19 cellular contexts compared by ENCODE assay signal in the genomic region with DNA sequence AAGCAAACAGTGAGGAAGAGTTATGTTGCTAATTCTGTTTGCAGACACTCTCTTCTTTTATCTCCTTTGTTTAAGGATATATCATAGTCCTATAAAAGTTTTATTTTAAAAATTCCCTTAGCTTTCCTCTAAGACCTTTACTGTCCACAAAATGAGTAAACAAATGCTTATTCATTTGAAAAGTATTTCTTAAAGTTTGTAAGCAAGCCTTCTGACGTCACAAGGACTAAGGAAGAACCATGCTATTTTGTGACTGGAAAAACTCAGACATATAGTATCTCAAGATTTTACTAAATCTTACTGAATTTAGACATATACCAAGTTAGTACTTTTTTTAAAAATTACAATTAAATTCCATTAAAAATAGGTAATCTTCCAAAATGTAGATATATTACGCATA. TPM values are rescaled to one million over a fixed set of nuclear protein-coding genes. Genes with fewer than 3 reads are reported as not detected.
"Had no signal": no experiment of that assay in that cellular context is flagged by ENCODE, and none has a peak within 500 bp of the region (broad histone marks: within the 10 kb centered on the region; RNA-seq: fewer than 3 reads in every experiment).

No MANE protein-coding gene starts in this region.

- H3K4me1 ChIP-seq: heart right ventricle had no signal

- DNase-seq: activated CD4-positive, alpha-beta T cell treated with anti-CD3 and anti-CD28 coated beads for 36 hours; activated CD8-positive, alpha-beta memory T cell treated with anti-CD3 and anti-CD28 coated beads, Interleukin-2, amount 50 U/mL, for 48 hours; activated CD8-positive, alpha-beta T cell treated with anti-CD3 and anti-CD28 coated beads, Interleukin-2, amount 10 ng/mL, durations not matched to agents 7 days and 5 days; activated naive CD4-positive, alpha-beta T cell treated with Interleukin-2 at 50 U/mL for 16 hours; central memory CD4-positive, alpha-beta T cell; effector memory CD8-positive, alpha-beta T cell; heart right ventricle; left ventricle myocardium superior; nephron progenitor cell; stimulated activated CD4-positive, alpha-beta T cell treated with anti-CD3 and anti-CD28 coated beads, Interleukin-2, amount 100 ng/mL, for 48 hours; stimulated activated naive CD4-positive, alpha-beta T cell treated with Interleukin-2 at 50 U/mL for 16 hours; T1000; WERI-Rb-1 had no signal

- H3K9me3 ChIP-seq: heart right ventricle had no signal

- H3K4me3 ChIP-seq: heart right ventricle had no signal

- H3K27ac ChIP-seq: epithelial cell of prostate, heart right ventricle, WERI-Rb-1 had no signal

- H3K36me3 ChIP-seq: heart right ventricle had no signal

RNA-seq across cellular contexts. Expression of gene RBMXL3, which starts 5.2 kb away (rescaled TPM):
- total RNA-seq: activated CD4-positive, alpha-beta T cell treated with anti-CD3 and anti-CD28 coated beads for 36 hours; activated CD8-positive, alpha-beta T cell treated with anti-CD3 and anti-CD28 coated beads, Interleukin-2, amount 10 ng/mL, durations not matched to agents 7 days and 5 days; frontal cortex; heart right ventricle; kidney epithelial cell; left ventricle myocardium superior; osteocyte; pulmonary artery endothelial cell had no signal
- polyA plus RNA-seq: adipose tissue, heart right ventricle had no signal

RNA-seq across cellular contexts. Expression of gene LRCH2, which starts 49.9 kb away (rescaled TPM):
- total RNA-seq: activated CD4-positive, alpha-beta T cell treated with anti-CD3 and anti-CD28 coated beads for 36 hours; activated CD8-positive, alpha-beta T cell treated with anti-CD3 and anti-CD28 coated beads, Interleukin-2, amount 10 ng/mL, durations not matched to agents 7 days and 5 days had no signal
